ENCODE assay signal across 8 cellular contexts in genomic region chr17:47649153-47649971, GRCh38. TPM values are rescaled to one million over a fixed set of nuclear protein-coding genes. Genes with fewer than 3 reads are reported as not detected.
A peak's percentile ranks its signal among the peaks of the same experiment; 100 is the strongest.
DNase-seq lines count a peak whose midpoint lies in the region; ATAC-seq and TF ChIP-seq lines count a peak whose summit lies in the region.

KPNB1 (plus strand) TSS chr17:47649919; CDS start chr17:47650245, 326 bp downstream.

- H4K20me1 ChIP-seq in PC-9 (ENCODE audit: insufficient read depth), result peaks cover 27% of the 10 kb centered on the region

- CTCF ChIA-PET in PC-9 (lab: Charles Lee), result interaction anchor here (0.5 kb wide), 1 partner anchor 318 kb away, joined by 5 read pairs; no protein-coding TSS in a partner anchor

- H2AFZ ChIP-seq in PC-9, result peak within 1 kb of the TSS; percentile 78

- POLR2A ChIA-PET in PC-9 (lab: Charles Lee; ENCODE audit: unreplicated experiment), result interaction anchor here (0.6 to 1.0 kb wide), 12 partner anchors 17 to 1432 kb away, joined by 3 to 30 read pairs (median 4); partner anchors contain the start of genes LRRC46 and MRPL10

- H3K79me2 ChIP-seq in PC-9 (ENCODE audit: low read depth), result peaks cover 53% of the 10 kb centered on the region

- intact Hi-C loops in PC-9 (cut with micrococcal nuclease; ENCODE audit: unreplicated experiment), result no loop called here

- BruUV-seq in PC-9 (replicated peaks; lab: Mats Ljungman, UMichigan), result no TSS peak

- H3K4me1 ChIP-seq in PC-9 (replicated peaks; ENCODE audit: insufficient read depth), result peaks cover 20% of the 10 kb centered on the region

- H3K9me2 ChIP-seq in PC-9 (ENCODE audit: insufficient read depth), result no peaks in the 10 kb centered on the region

- H3F3A ChIP-seq in PC-9 (ENCODE audit: insufficient read depth, low read depth), result peaks cover 45% of the 10 kb centered on the region

- no peak for TF ChIP-seq CTCF in PC-9 (conservative IDR thresholded peaks at IDR 0.05)

- H3K27ac ChIP-seq in PC-9 (peak within 1 kb of the TSS; percentile 82), epithelial cell of prostate (peak within 1 kb of the TSS; percentile 92)

- H3K27me3 ChIP-seq in PC-9 (ENCODE audit: insufficient read depth, low read depth), result no peaks in the 10 kb centered on the region

- peak within 1 kb of the TSS; percentile 96 for H3K4me2 ChIP-seq in PC-9

- DNase-seq in DMS153 (lab: John Stamatoyannopoulos, UW), result peak; percentile 99
- peak; percentile 100 for DNase-seq in Jurkat, Clone E6-1 (ENCODE audit: low read depth, low spot score)
- peak; percentile 99 for DNase-seq in PC-9
- DNase-seq in activated T-cell treated with anti-CD3 and anti-CD28 coated beads, Interleukin-2, amount 50 U/mL, for 1 hour, result peak; percentile 94
- DNase-seq in epithelial cell of prostate (ENCODE audit: low read depth, low spot score), result peak; percentile 100
- peak; percentile 100 for DNase-seq in mucosa of gallbladder (ENCODE audit: low spot score)
- DNase-seq in stimulated activated CD8-positive, alpha-beta memory T cell treated with anti-CD3 and anti-CD28 coated beads, Interleukin-4, amount 100 ng/mL, for 4 hours (ENCODE audit: low read depth in 2 of 2, low spot score in 1 of 2), result peak; percentile 91 to 94

- H3K9me3 ChIP-seq in PC-9 (ENCODE audit: insufficient read depth, low read depth), result no peaks in the 10 kb centered on the region

- ATAC-seq in GM21619 (IDR thresholded peaks at IDR 0.05; ENCODE audit: unreplicated experiment), result peak; percentile 72

- peak within 1 kb of the TSS; percentile 98 for H3K4me3 ChIP-seq in Jurkat, Clone E6-1 (ENCODE audit: low read length)
- H3K4me3 ChIP-seq in PC-9, result peak within 1 kb of the TSS; percentile 98

- peaks cover 35% of the 10 kb centered on the region for H3K36me3 ChIP-seq in PC-9 (ENCODE audit: low read depth)

RNA-seq across cellular contexts. Expression of gene KPNB1, which starts in this region (rescaled TPM):
- polyA plus RNA-seq in Jurkat, Clone E6-1 (2012; ENCODE audit: insufficient read depth, insufficient read length), result 295 TPM
- 305 and 306 TPM in 2 replicates for total RNA-seq in PC-9 (2021)
- total RNA-seq in mucosa of gallbladder, result 207 TPM

Comparison
In these comparisons a context has a peak if more than half of its experiments do, and no peak if none do; other contexts are left out.
1. Peak in every context shown above with its lines: DNase-seq, ATAC-seq, H3K4me3 ChIP-seq and H3K27ac ChIP-seq.